In the genomic region with DNA sequence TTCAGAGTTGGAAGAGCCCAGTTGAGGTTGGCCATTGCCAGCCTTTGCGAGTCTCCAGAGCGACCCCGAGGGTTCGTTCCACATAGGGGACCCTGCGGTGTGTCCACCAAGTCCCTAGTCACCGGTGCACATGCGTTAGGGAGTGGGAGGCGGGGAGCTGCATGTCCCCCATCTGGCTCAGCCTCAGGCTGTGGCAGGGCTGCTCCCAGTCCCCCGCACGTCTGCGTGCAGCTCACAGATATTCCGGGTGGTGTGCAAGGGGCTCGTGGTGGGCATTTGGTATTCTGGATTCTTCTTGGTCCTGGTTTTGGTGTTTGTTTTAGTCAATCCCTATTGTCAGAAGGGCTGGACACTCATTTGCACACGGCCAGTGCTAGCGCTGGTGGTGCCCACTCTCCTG, we compare ENCODE assay signal across 9 cellular contexts. TPM values are rescaled to one million over a fixed set of nuclear protein-coding genes. Genes with fewer than 3 reads are reported as not detected.
"Had no signal": no experiment of that assay in that cellular context is flagged by ENCODE, and none has a peak within 500 bp of the region (broad histone marks: within the 10 kb centered on the region; RNA-seq: fewer than 3 reads in every experiment).

No MANE protein-coding gene starts in this region.

- DNase-seq: H9, HCEC 1CT, IMR-90, KG1 had no signal

- H3K4me1 Mint-ChIP-seq: GM23338, H9 had no signal

- H3K4me2 ChIP-seq: GM23338 had no signal

- H3K4me3 ChIP-seq: GM23338, K562 had no signal

- ATAC-seq: GM23338, K562 had no signal

- H3K27ac ChIP-seq: HL-60 had no signal

- H3K27ac Mint-ChIP-seq: GM23338 had no signal

- H2AFZ ChIP-seq: GM23338 had no signal

- H3K9me3 Mint-ChIP-seq: GM23338, H9 had no signal

- H3K4me3 Mint-ChIP-seq: GM23338, H9 had no signal

RNA-seq across cellular contexts. Expression of gene MUC6, which starts 48.8 kb away (rescaled TPM):
- total RNA-seq: GM23338, H1, H9, HT1080, IMR-90, K562 had no signal
- polyA plus RNA-seq: GM23338, H1, IMR-90, K562 had no signal
